ENCODE assay signal across 22 cellular contexts in the genomic region with DNA sequence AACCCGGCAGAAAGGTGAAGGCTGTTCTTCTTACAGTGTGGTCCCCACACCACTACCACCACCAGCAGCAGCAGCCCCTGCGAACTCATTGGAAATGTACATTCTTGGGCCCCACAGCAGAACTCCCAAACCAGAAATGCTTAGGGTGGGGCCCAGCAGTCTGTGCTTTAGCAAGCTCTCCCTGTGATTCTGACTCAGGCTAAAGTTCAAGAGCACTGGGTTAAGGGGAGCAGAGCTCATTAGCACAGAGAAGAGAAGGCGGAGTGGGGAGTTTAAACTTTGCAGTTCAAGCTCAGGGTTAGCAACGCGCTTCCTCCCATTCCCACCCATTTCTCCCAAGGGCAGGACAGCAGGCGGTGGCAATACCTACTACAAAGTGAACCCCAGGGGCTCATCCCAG.
"Had no signal": no experiment of that assay in that cellular context is flagged by ENCODE, and none has a peak within 500 bp of the region (broad histone marks: within the 10 kb centered on the region; RNA-seq: fewer than 3 reads in every experiment).

No MANE protein-coding gene starts in this region.

- H3K27me3 ChIP-seq: brain microvascular endothelial cell, colonic mucosa, ovary had no signal

- H3K4me1 ChIP-seq: colonic mucosa, psoas muscle had no signal

- H3K4me3 Mint-ChIP-seq: activated B cell treated with CpG ODN at 0.5 μM for 24 hours; activated CD4-positive, alpha-beta memory T cell treated with anti-CD3 and anti-CD28 coated beads for 36 hours; activated CD8-positive, alpha-beta memory T cell treated with anti-CD3 and anti-CD28 coated beads, Interleukin-2, amount 10 ng/mL, durations not matched to agents 7 days and 5 days; activated naive CD8-positive, alpha-beta T cell treated with anti-CD3 and anti-CD28 coated beads, Interleukin-2, amount 10 ng/mL, durations not matched to agents 7 days and 5 days; central memory CD8-positive, alpha-beta T cell; nephron progenitor cell; stimulated activated effector memory CD8-positive, alpha-beta T cell treated with anti-CD3 and anti-CD28 coated beads, Interleukin-12 subunit alpha, Interleukin-12 subunit beta, amount 100 ng/mL, for 72 hours; T-helper 2 cell treated with Interferon-gamma antibody and Interleukin-4, amounts not matched to agents 5 μg/mL and 100 μg/mL, for 36 hours had no signal

- DNase-seq: activated B cell treated with CpG ODN at 0.5 μM for 24 hours; activated CD4-positive, alpha-beta memory T cell treated with anti-CD3 and anti-CD28 coated beads for 36 hours; activated CD4-positive, alpha-beta T cell treated with anti-CD3 and anti-CD28 coated beads for 4 hours; activated CD8-positive, alpha-beta memory T cell treated with anti-CD3 and anti-CD28 coated beads, Interleukin-2, amount 10 ng/mL, durations not matched to agents 7 days and 5 days; activated naive CD4-positive, alpha-beta T cell treated with Interleukin-2 at 50 U/mL for 16 hours; activated naive CD8-positive, alpha-beta T cell treated with anti-CD3 and anti-CD28 coated beads, Interleukin-2, amount 10 ng/mL, durations not matched to agents 7 days and 5 days; brain microvascular endothelial cell; colonic mucosa; erythroblast; hippocampal formation; left colon; midbrain; nephron progenitor cell; ovary; psoas muscle; stimulated activated CD4-positive, alpha-beta T cell treated with anti-CD3 and anti-CD28 coated beads, Interleukin-4, amount 100 ng/mL, for 24 hours had no signal

- H3K36me3 Mint-ChIP-seq: activated CD4-positive, alpha-beta memory T cell treated with anti-CD3 and anti-CD28 coated beads for 36 hours; activated CD8-positive, alpha-beta memory T cell treated with anti-CD3 and anti-CD28 coated beads, Interleukin-2, amount 10 ng/mL, durations not matched to agents 7 days and 5 days; activated naive CD8-positive, alpha-beta T cell treated with anti-CD3 and anti-CD28 coated beads, Interleukin-2, amount 10 ng/mL, durations not matched to agents 7 days and 5 days; stimulated activated effector memory CD8-positive, alpha-beta T cell treated with anti-CD3 and anti-CD28 coated beads, Interleukin-12 subunit alpha, Interleukin-12 subunit beta, amount 100 ng/mL, for 72 hours had no signal

- H3K4me1 Mint-ChIP-seq: activated B cell treated with CpG ODN at 0.5 μM for 24 hours; activated CD8-positive, alpha-beta memory T cell treated with anti-CD3 and anti-CD28 coated beads, Interleukin-2, amount 10 ng/mL, durations not matched to agents 7 days and 5 days; activated naive CD8-positive, alpha-beta T cell treated with anti-CD3 and anti-CD28 coated beads, Interleukin-2, amount 10 ng/mL, durations not matched to agents 7 days and 5 days; central memory CD8-positive, alpha-beta T cell; stimulated activated effector memory CD8-positive, alpha-beta T cell treated with anti-CD3 and anti-CD28 coated beads, Interleukin-12 subunit alpha, Interleukin-12 subunit beta, amount 100 ng/mL, for 72 hours had no signal

- ATAC-seq: activated CD8-positive, alpha-beta memory T cell treated with anti-CD3 and anti-CD28 coated beads, Interleukin-2, amount 10 ng/mL, durations not matched to agents 7 days and 5 days; left colon; right cardiac atrium; stimulated activated effector memory CD8-positive, alpha-beta T cell treated with anti-CD3 and anti-CD28 coated beads, Interleukin-12 subunit alpha, Interleukin-12 subunit beta, amount 100 ng/mL, for 72 hours had no signal

- H3K27me3 Mint-ChIP-seq: activated B cell treated with CpG ODN at 0.5 μM for 24 hours had no signal

- H3K9me3 ChIP-seq: colonic mucosa, ovary, psoas muscle had no signal

- H3K27ac Mint-ChIP-seq: activated B cell treated with CpG ODN at 0.5 μM for 24 hours; activated CD4-positive, alpha-beta memory T cell treated with anti-CD3 and anti-CD28 coated beads for 36 hours; activated CD8-positive, alpha-beta memory T cell treated with anti-CD3 and anti-CD28 coated beads, Interleukin-2, amount 10 ng/mL, durations not matched to agents 7 days and 5 days; activated naive CD8-positive, alpha-beta T cell treated with anti-CD3 and anti-CD28 coated beads, Interleukin-2, amount 10 ng/mL, durations not matched to agents 7 days and 5 days; activated T-helper 2 cell treated with anti-CD3 and anti-CD28 coated beads, Interferon-gamma antibody, Interleukin-2, Interleukin-4, amounts not matched to agents 10 μg/mL and 5 μg/mL and 100 μg/mL, durations not matched to agents 14 hours and 24 hours and 36 hours; nephron progenitor cell; stimulated activated effector memory CD8-positive, alpha-beta T cell treated with anti-CD3 and anti-CD28 coated beads, Interleukin-12 subunit alpha, Interleukin-12 subunit beta, amount 100 ng/mL, for 72 hours; T-helper 2 cell treated with Interferon-gamma antibody and Interleukin-4, amounts not matched to agents 5 μg/mL and 100 μg/mL, for 36 hours had no signal

- H3K27ac ChIP-seq: brain microvascular endothelial cell, colonic mucosa, ovary, psoas muscle, SK-N-MC had no signal

- H3K9me3 Mint-ChIP-seq: activated B cell treated with CpG ODN at 0.5 μM for 24 hours; activated CD4-positive, alpha-beta memory T cell treated with anti-CD3 and anti-CD28 coated beads for 36 hours; activated naive CD8-positive, alpha-beta T cell treated with anti-CD3 and anti-CD28 coated beads, Interleukin-2, amount 10 ng/mL, durations not matched to agents 7 days and 5 days; activated T-helper 2 cell treated with anti-CD3 and anti-CD28 coated beads, Interferon-gamma antibody, Interleukin-2, Interleukin-4, amounts not matched to agents 10 μg/mL and 5 μg/mL and 100 μg/mL, durations not matched to agents 14 hours and 24 hours and 36 hours; central memory CD8-positive, alpha-beta T cell; nephron progenitor cell; stimulated activated effector memory CD8-positive, alpha-beta T cell treated with anti-CD3 and anti-CD28 coated beads, Interleukin-12 subunit alpha, Interleukin-12 subunit beta, amount 100 ng/mL, for 72 hours; T-helper 2 cell treated with Interferon-gamma antibody and Interleukin-4, amounts not matched to agents 5 μg/mL and 100 μg/mL, for 36 hours had no signal

- H3K4me3 ChIP-seq: colonic mucosa, ovary, psoas muscle, SK-N-MC had no signal

- H3K36me3 ChIP-seq: brain microvascular endothelial cell, colonic mucosa, ovary had no signal
